Comparison of ENCODE assay signal across 34 cellular contexts in genomic region chr13:47991859-47992258, GRCh38.
"Had no signal": no experiment of that assay in that cellular context is flagged by ENCODE, and none has a peak within 500 bp of the region (broad histone marks: within the 10 kb centered on the region; RNA-seq: fewer than 3 reads in every experiment).

No MANE protein-coding gene starts in this region.

- H3K4me3 ChIP-seq: adrenal gland, body of pancreas, breast epithelium had no signal

- DNase-seq: activated B cell treated with CpG ODN at 0.5 μM for 24 hours; activated CD4-positive, alpha-beta memory T cell treated with anti-CD3 and anti-CD28 coated beads for 36 hours; activated CD4-positive, alpha-beta T cell treated with anti-CD3 and anti-CD28 coated beads for 4 hours; activated CD4-positive, alpha-beta T cell treated with anti-CD3 and anti-CD28 coated beads, Interleukin-2, amount 10 ng/mL, durations not matched to agents 24 days and 14 days; activated CD4-positive, alpha-beta T cell treated with anti-CD3 and anti-CD28 coated beads, Interleukin-2, amount 50 U/mL, for 1 hour; activated CD4-positive, alpha-beta T cell treated with anti-CD3 and anti-CD28 coated beads, Interleukin-2, amount 50 U/mL, for 4 hours; activated CD4-positive, CD25-positive, alpha-beta regulatory T cell treated with anti-CD3 and anti-CD28 coated beads, Interleukin-2, amount 50 U/mL, for 72 hours; activated CD8-positive, alpha-beta memory T cell treated with anti-CD3 and anti-CD28 coated beads, Interleukin-2, amount 50 U/mL, for 4 hours; activated CD8-positive, alpha-beta T cell treated with anti-CD3 and anti-CD28 coated beads for 36 hours; activated effector memory CD4-positive, alpha-beta T cell treated with anti-CD3 and anti-CD28 coated beads, Interleukin-2, amount 50 U/mL, for 16 hours; activated gamma-delta T cell treated with Interleukin-2 at 50 U/mL for 16 hours; activated naive CD4-positive, alpha-beta T cell; activated naive CD4-positive, alpha-beta T cell treated with anti-CD3 and anti-CD28 coated beads for 36 hours; activated naive CD4-positive, alpha-beta T cell treated with anti-CD3 and anti-CD28 coated beads, Interleukin-2, amount 50 U/mL, for 16 hours; activated naive CD8-positive, alpha-beta T cell treated with anti-CD3 and anti-CD28 coated beads for 36 hours; activated T-cell treated with anti-CD3 and anti-CD28 coated beads for 4 hours; activated T-cell treated with anti-CD3 and anti-CD28 coated beads, Interleukin-2, amount 50 U/mL, for 1 hour; activated T-cell treated with anti-CD3 and anti-CD28 coated beads, Interleukin-2, amount 50 U/mL, for 4 hours; activated T-cell treated with anti-CD3 and anti-CD28 coated beads, Interleukin-2, amount 50 U/mL, for 72 hours; adrenal gland; amniotic stem cell; aorta; body of pancreas; brain microvascular endothelial cell; central memory CD4-positive, alpha-beta T cell; T-cell; T-helper 2 cell; T-helper 9 cell had no signal

- H3K27ac ChIP-seq: adrenal gland, body of pancreas, brain microvascular endothelial cell, breast epithelium, VCaP had no signal

- H3K27me3 ChIP-seq: adrenal gland, body of pancreas, brain microvascular endothelial cell, breast epithelium had no signal

- H3K4me1 ChIP-seq: adrenal gland, body of pancreas, breast epithelium had no signal

- FAIRE-seq: astrocyte, TTC549 had no signal

- ATAC-seq: activated CD8-positive, alpha-beta T cell treated with anti-CD3 and anti-CD28 coated beads for 36 hours; activated naive CD4-positive, alpha-beta T cell treated with anti-CD3 and anti-CD28 coated beads, Interleukin-2, amount 50 U/mL, for 72 hours; activated T-cell treated with anti-CD3 and anti-CD28 coated beads, Interleukin-2, amount 50 U/mL, for 4 hours; activated T-cell treated with anti-CD3 and anti-CD28 coated beads, Interleukin-2, amount 50 U/mL, for 72 hours; activated T-helper 17 cell treated with anti-CD3 and anti-CD28 coated beads, Interleukin-2, amount 50 U/mL, for 72 hours; body of pancreas; T-cell had no signal

- H3K36me3 ChIP-seq: breast epithelium had no signal

- H3K9me3 ChIP-seq: adrenal gland, body of pancreas, breast epithelium had no signal
